9 cellular contexts compared by ENCODE assay signal in genomic region chr4:3009422-3009821, GRCh38. TPM values are rescaled to one million over a fixed set of nuclear protein-coding genes. Genes with fewer than 3 reads are reported as not detected.
A peak's percentile ranks its signal among the peaks of the same experiment; 100 is the strongest.
DNase-seq lines count a peak whose midpoint lies in the region; ATAC-seq and TF ChIP-seq lines count a peak whose summit lies in the region.
"Had no signal": no experiment of that assay in that cellular context is flagged by ENCODE, and none has a peak within 500 bp of the region (broad histone marks: within the 10 kb centered on the region; RNA-seq: fewer than 3 reads in every experiment).

No MANE protein-coding gene starts in this region.

- H3K9me3 Mint-ChIP-seq in CD4-positive, CD25-positive, alpha-beta regulatory T cell, result no peaks in the 10 kb centered on the region
- no peaks in the 10 kb centered on the region for H3K9me3 Mint-ChIP-seq in H9

- no peaks in the 10 kb centered on the region for H3K79me1 ChIP-seq in H9 (ENCODE audit: insufficient read depth, low read depth, low read length, poor library complexity, severe bottlenecking)

- H3K9ac ChIP-seq in H9 (ENCODE audit: extremely low read depth, insufficient read length, low read length), result no peak overlapping the region
- H3K9ac ChIP-seq: KMS-11 had no signal

- H3K23ac ChIP-seq in H9 (ENCODE audit: insufficient read length, low read depth, low read length), result no peak overlapping the region

- H2BK20ac ChIP-seq in H9 (ENCODE audit: low read depth, low read length, poor library complexity, severe bottlenecking), result no peak overlapping the region

- H2AFZ ChIP-seq in H9 (ENCODE audit: low read length), result peak overlapping the region; percentile 59

- H2BK15ac ChIP-seq in H9 (ENCODE audit: low read depth, low read length), result no peak overlapping the region

- H3K4me2 ChIP-seq in H9 (ENCODE audit: insufficient read depth, insufficient read length, low read length), result no peak overlapping the region
- H3K4me2 ChIP-seq: KMS-11 had no signal

- H4K20me1 ChIP-seq in H9 (ENCODE audit: control insufficient read depth, insufficient read depth, insufficient read length), result no peaks in the 10 kb centered on the region

- H2BK120ac ChIP-seq in H9 (ENCODE audit: low read depth, low read length, poor library complexity, severe bottlenecking), result no peak overlapping the region

- H2BK12ac ChIP-seq in H9 (ENCODE audit: insufficient read length, low read depth, low read length), result no peak overlapping the region

- H3K27ac ChIP-seq in CD4-positive, CD25-positive, alpha-beta regulatory T cell (ENCODE audit: insufficient read depth, low read length, poor library complexity, severe bottlenecking), result no peak overlapping the region
- no peak overlapping the region for H3K27ac ChIP-seq in H9 (ENCODE audit: insufficient read length, low read depth, low read length)
- H3K27ac ChIP-seq in WERI-Rb-1, result no peak overlapping the region
- H3K27ac ChIP-seq: KMS-11 had no signal

- no peaks in the 10 kb centered on the region for H3K79me2 ChIP-seq in H9 (ENCODE audit: insufficient read depth, low read length)

- no peak overlapping the region for H2AK5ac ChIP-seq in H9 (ENCODE audit: insufficient read length, low read length)

- H3K9me3 ChIP-seq in CD4-positive, CD25-positive, alpha-beta regulatory T cell (ENCODE audit: control insufficient read depth in 2 of 2, low read length in 2 of 2), result no peaks in the 10 kb centered on the region
- H3K9me3 ChIP-seq in H9 (ENCODE audit: control insufficient read depth, low read depth, low read length) (no peaks in the 10 kb centered on the region), WERI-Rb-1 (ENCODE audit: severe bottlenecking) (no peaks in the 10 kb centered on the region)

- no peak overlapping the region for H4K91ac ChIP-seq in H9 (ENCODE audit: insufficient read length, low read depth, low read length)

- peaks cover 31% of the 10 kb centered on the region for H3K27me3 Mint-ChIP-seq in CD4-positive, CD25-positive, alpha-beta regulatory T cell
- H3K27me3 Mint-ChIP-seq in H9 (ENCODE audit: low read depth), result no peaks in the 10 kb centered on the region

- H2BK5ac ChIP-seq in H9 (ENCODE audit: insufficient read length, low read length), result no peak overlapping the region

- no peak overlapping the region for H3K14ac ChIP-seq in H9 (ENCODE audit: insufficient read depth, low read length)

- no peak overlapping the region for H4K5ac ChIP-seq in H9 (ENCODE audit: insufficient read length, low read depth, low read length)

- no peak overlapping the region for H3K4ac ChIP-seq in H9 (ENCODE audit: low read depth, low read length)

- no peak overlapping the region for H3K18ac ChIP-seq in H9 (ENCODE audit: insufficient read length, low read depth, low read length)

- intact Hi-C loops in left ventricle myocardium superior (cut with micrococcal nuclease), result no loop called here

- H4K8ac ChIP-seq in H9 (replicated peaks; ENCODE audit: insufficient read length, low read depth, low read length), result no peak overlapping the region

- H3K4me3 ChIP-seq in CD4-positive, CD25-positive, alpha-beta regulatory T cell (ENCODE audit: low read depth, low read length), result no peak overlapping the region
- no peak overlapping the region for H3K4me3 ChIP-seq in WERI-Rb-1 (ENCODE audit: low read depth, low read length)

- no peaks in the 10 kb centered on the region for H3K27me3 ChIP-seq in CD4-positive, CD25-positive, alpha-beta regulatory T cell (ENCODE audit: control insufficient read depth, insufficient read depth, low read length)
- H3K27me3 ChIP-seq in H9 (ENCODE audit: insufficient read depth, low read length), result no peaks in the 10 kb centered on the region
- no peaks in the 10 kb centered on the region for H3K27me3 ChIP-seq in WERI-Rb-1 (ENCODE audit: insufficient read depth, low read depth, severe bottlenecking)

- H3K23me2 ChIP-seq in H9 (ENCODE audit: insufficient read length, low read depth, low read length, poor library complexity, severe bottlenecking), result no peaks in the 10 kb centered on the region

- H3K4me1 ChIP-seq in CD4-positive, CD25-positive, alpha-beta regulatory T cell (ENCODE audit: control insufficient read depth, insufficient read depth, low read length, poor library complexity, severe bottlenecking), result no peaks in the 10 kb centered on the region
- H3K4me1 ChIP-seq in H9 (ENCODE audit: insufficient read depth, low read length), result no peaks in the 10 kb centered on the region

- H3T11ph ChIP-seq in H9 (ENCODE audit: low read length), result no peak overlapping the region

- H3K4me3 Mint-ChIP-seq in CD4-positive, CD25-positive, alpha-beta regulatory T cell, result no peak overlapping the region
- no peak overlapping the region for H3K4me3 Mint-ChIP-seq in H9

- WGBS in H9 (ENCODE audit: extremely low coverage, insufficient read length, low lambda C conversion rate), result no CpG with 5 or more reads among the region's 7 CpGs

- DNase-seq in CD4-positive, CD25-positive, alpha-beta regulatory T cell, result peak in 2 of 3 donors; percentile 1 to 39
- DNase-seq in H9 (peak; percentile 47), WERI-Rb-1 (no peak), inferior parietal cortex (ENCODE audit: extremely low spot score) (peak; percentile 9), left ventricle myocardium superior (no peak)

- peaks cover 0 to 9% (median 3%) of the 10 kb centered on the region in 4 donors for H3K4me1 Mint-ChIP-seq in CD4-positive, CD25-positive, alpha-beta regulatory T cell
- 0 out of 4 replicates have a peak, but pooled peaks cover 0 to 2% of the 10 kb centered on the region in 2 experiments for H3K4me1 Mint-ChIP-seq in H9

- TF ChIP-seq CTCF in H9 (conservative IDR thresholded peaks at IDR 0.05) (peak; percentile 59), WERI-Rb-1 (IDR thresholded peaks at IDR 0.05; ENCODE audit: low read depth, low read length) (peak; percentile 27; the same call in 1 of the 2 replicates)

- H3K36me3 ChIP-seq in CD4-positive, CD25-positive, alpha-beta regulatory T cell (ENCODE audit: control insufficient read depth, insufficient read depth, low read length), result no peaks in the 10 kb centered on the region
- no peaks in the 10 kb centered on the region for H3K36me3 ChIP-seq in WERI-Rb-1

- H3K36me3 Mint-ChIP-seq in CD4-positive, CD25-positive, alpha-beta regulatory T cell, result no peaks in the 10 kb centered on the region
- no peaks in the 10 kb centered on the region for H3K36me3 Mint-ChIP-seq in H9 (ENCODE audit: insufficient read depth in 1 of 3, low read depth in 3 of 3)

- ATAC-seq in CD4-positive, CD25-positive, alpha-beta regulatory T cell (ENCODE audit: low read depth in 2 of 2), result no peak
- ATAC-seq in GM19395 (IDR thresholded peaks at IDR 0.05; ENCODE audit: unreplicated experiment) (no peak), GM21528 (IDR thresholded peaks at IDR 0.05; ENCODE audit: low FRiP score, unreplicated experiment) (no peak), GM19463 (IDR thresholded peaks at IDR 0.05; ENCODE audit: unreplicated experiment) (no peak), left ventricle myocardium superior (no peak)

- H3K27ac Mint-ChIP-seq in CD4-positive, CD25-positive, alpha-beta regulatory T cell, result no peak overlapping the region
- H3K27ac Mint-ChIP-seq in H9, result 0 out of 7 replicates have a peak overlapping the region, but pooled peaks of 1 of the 3 experiments have one; percentile 46

- no peak overlapping the region for H3K56ac ChIP-seq in H9 (ENCODE audit: insufficient read length, low read depth, low read length)

RNA-seq across cellular contexts. Expression of gene GRK4, which starts 46.1 kb away (rescaled TPM):
- total RNA-seq in CD4-positive, CD25-positive, alpha-beta regulatory T cell, result 2.8 TPM
- polyA plus RNA-seq in CD4-positive, CD25-positive, alpha-beta regulatory T cell, result 1 to 10 TPM in 2 of 4 donors, under 1 TPM in 2; 0.64 to 1.3 (median 1.0) TPM
- total RNA-seq in H9 (2021), result 4.3 and 4.8 TPM in 2 replicates
- total RNA-seq in left ventricle myocardium superior, result 9.2 TPM

RNA-seq across cellular contexts. Expression of gene NOP14, which starts 46.2 kb away (rescaled TPM):
- 25.8 TPM for total RNA-seq in CD4-positive, CD25-positive, alpha-beta regulatory T cell
- 10 to 100 TPM in 2 of 4 donors, 1 to 10 TPM in 2; 7.6 to 15.0 (median 9.7) TPM for polyA plus RNA-seq in CD4-positive, CD25-positive, alpha-beta regulatory T cell
- total RNA-seq in H9 (2021) (50.1 and 50.3 TPM in 2 replicates), left ventricle myocardium superior (19.9 TPM)

Comparison
In these comparisons a context has a peak if more than half of its experiments do, and no peak if none do; other contexts are left out.
1. DNase-seq: peak in CD4-positive, CD25-positive, alpha-beta regulatory T cell (2 of 3), H9 (single experiment) and inferior parietal cortex (single experiment); none in WERI-Rb-1 (single experiment) and left ventricle myocardium superior (single experiment).